In genomic region chr7:26686448-26686981, GRCh38 we compare ENCODE assay signal across 9 cellular contexts.
A peak's percentile ranks its signal among the peaks of the same experiment; 100 is the strongest.
DNase-seq lines count a peak whose midpoint lies in the region; ATAC-seq and TF ChIP-seq lines count a peak whose summit lies in the region.
"Had no signal": no experiment of that assay in that cellular context is flagged by ENCODE, and none has a peak within 500 bp of the region (broad histone marks: within the 10 kb centered on the region; RNA-seq: fewer than 3 reads in every experiment).

No MANE protein-coding gene starts in this region.

- no peak overlapping the region for H4K91ac ChIP-seq in neuronal stem cell (ENCODE audit: low read depth, low read length, poor library complexity)

- H2BK120ac ChIP-seq in neuronal stem cell (ENCODE audit: low read depth, low read length): no peak overlapping the region

- H3K18ac ChIP-seq in neuronal stem cell (ENCODE audit: low read length): no peak overlapping the region

- WGBS in neuronal stem cell (ENCODE audit: extremely low coverage in 2 of 2, insufficient read length in 2 of 2, insufficient replicate concordance in 1 of 2), 2 donors: no CpG with 5 or more reads among the region's 2 CpGs

- no peak overlapping the region for H3K23ac ChIP-seq in neuronal stem cell (ENCODE audit: low read depth, low read length, poor library complexity)

- TF ChIP-seq CTCF in DND-41 (IDR thresholded peaks at IDR 0.05; ENCODE audit: borderline replicate concordance, extremely low read depth, low read length, poor library complexity, severe bottlenecking) (peak; percentile 59), epithelial cell of proximal tubule (conservative IDR thresholded peaks at IDR 0.05; ENCODE audit: low read depth, low read length) (peak; percentile 72)

- ATAC-seq in DND-41 (ENCODE audit: insufficient read depth, low read depth): peak; percentile 53; the same call in 2 of the 3 replicates
- ATAC-seq in GM21515 (IDR thresholded peaks at IDR 0.05; ENCODE audit: unreplicated experiment): no peak

- H2BK5ac ChIP-seq in neuronal stem cell (ENCODE audit: low read length): no peak overlapping the region

- no peaks in the 10 kb centered on the region for H3K27me3 ChIP-seq in DND-41 (ENCODE audit: insufficient read depth, low read length, poor library complexity)
- H3K27me3 ChIP-seq in neuronal stem cell (ENCODE audit: control insufficient read depth in 3 of 3, insufficient read depth in 3 of 3, low read depth in 1 of 3, low read length in 3 of 3): no peaks in the 10 kb centered on the region

- H3K36me3 ChIP-seq in DND-41 (ENCODE audit: insufficient read depth, low read length) (no peaks in the 10 kb centered on the region), neuronal stem cell (replicated peaks in 1 of 2; ENCODE audit: control insufficient read depth in 2 of 2, insufficient read depth in 2 of 2, low read length in 2 of 2) (no peaks in the 10 kb centered on the region)

- H3K9ac ChIP-seq in DND-41 (ENCODE audit: low read depth, low read length) (no peak overlapping the region), neuronal stem cell (ENCODE audit: low read depth, low read length, poor library complexity) (no peak overlapping the region)

- H3K79me1 ChIP-seq in neuronal stem cell (ENCODE audit: low read depth, low read length): no peaks in the 10 kb centered on the region

- H3K4me1 ChIP-seq in DND-41 (ENCODE audit: insufficient read depth, low read length): no peaks in the 10 kb centered on the region
- H3K4me1 ChIP-seq in neuronal stem cell (ENCODE audit: control insufficient read depth in 2 of 2, insufficient read depth in 1 of 2, low read depth in 1 of 2, low read length in 2 of 2): peaks cover 2 to 3% of the 10 kb centered on the region in 2 donors

- H3K4me3 ChIP-seq in DND-41 (ENCODE audit: low read depth in 1 of 2, low read length in 2 of 2) (no peak overlapping the region), epithelial cell of proximal tubule (ENCODE audit: low read depth, low read length) (no peak overlapping the region), neuronal stem cell (ENCODE audit: low read length in 2 of 2) (no peak overlapping the region)
- H3K4me3 ChIP-seq: skin epidermis had no signal

- no peak overlapping the region for H2BK12ac ChIP-seq in neuronal stem cell (ENCODE audit: low read length)

- H4K20me1 ChIP-seq in DND-41 (ENCODE audit: insufficient read depth, low read length): no peaks in the 10 kb centered on the region

- H3K9me3 ChIP-seq in DND-41 (ENCODE audit: insufficient read depth, low read length, severe bottlenecking) (no peaks in the 10 kb centered on the region), neuronal stem cell (replicated peaks in 1 of 2; ENCODE audit: control insufficient read depth in 2 of 2, insufficient read depth in 1 of 2, low read depth in 1 of 2, low read length in 2 of 2) (no peaks in the 10 kb centered on the region)

- H3K4me2 ChIP-seq in DND-41 (ENCODE audit: insufficient read depth, low read length) (no peak overlapping the region), neuronal stem cell (ENCODE audit: insufficient read depth, low read length, poor library complexity, severe bottlenecking) (no peak overlapping the region)

- no peak overlapping the region for H2BK15ac ChIP-seq in neuronal stem cell (ENCODE audit: low read length)

- H3K27ac ChIP-seq in DND-41 (ENCODE audit: low read length) (no peak overlapping the region), neuronal stem cell (replicated peaks; ENCODE audit: low read length) (no peak overlapping the region)

- no peak overlapping the region for H2AK5ac ChIP-seq in neuronal stem cell (ENCODE audit: low read depth, low read length)

- no peak overlapping the region for H3K14ac ChIP-seq in neuronal stem cell (ENCODE audit: low read length)

- H2AFZ ChIP-seq in DND-41 (ENCODE audit: low read depth, low read length) (no peak overlapping the region), neuronal stem cell (ENCODE audit: low read length) (peak overlapping the region; percentile 54)

- H3K4ac ChIP-seq in neuronal stem cell (ENCODE audit: low read length): no peak overlapping the region

- DNase-seq in DND-41: peak; percentile 9
- peak; percentile 61 for DNase-seq in LHCN-M2 (ENCODE audit: low read depth)
- peak; percentile 81 for DNase-seq in RPMI7951 (ENCODE audit: low read depth)
- DNase-seq in epithelial cell of proximal tubule (ENCODE audit: low read depth): peak; percentile 61
- peak; percentile 31 for DNase-seq in neuronal stem cell (ENCODE audit: low spot score)
- DNase-seq in 8988T: no peak
- no peak for DNase-seq in stimulated activated CD4-positive, alpha-beta T cell treated with anti-CD3 and anti-CD28 coated beads, Interleukin-4, amount 100 ng/mL, for 4 hours

- no peak overlapping the region for H4K8ac ChIP-seq in neuronal stem cell (ENCODE audit: low read depth, low read length)

- no peaks in the 10 kb centered on the region for H3K79me2 ChIP-seq in DND-41 (ENCODE audit: insufficient read depth, low read length)

Comparison
In these comparisons a context has a peak if more than half of its experiments do, and no peak if none do; other contexts are left out.
1. DNase-seq: peak in DND-41 (single experiment), LHCN-M2 (single experiment), RPMI7951 (single experiment), epithelial cell of proximal tubule (single experiment) and neuronal stem cell (single experiment); none in 8988T (single experiment) and stimulated activated CD4-positive, alpha-beta T cell treated with anti-CD3 and anti-CD28 coated beads, Interleukin-4, amount 100 ng/mL, for 4 hours (0 of 2).